21 cellular contexts compared by ENCODE assay signal in the genomic region with DNA sequence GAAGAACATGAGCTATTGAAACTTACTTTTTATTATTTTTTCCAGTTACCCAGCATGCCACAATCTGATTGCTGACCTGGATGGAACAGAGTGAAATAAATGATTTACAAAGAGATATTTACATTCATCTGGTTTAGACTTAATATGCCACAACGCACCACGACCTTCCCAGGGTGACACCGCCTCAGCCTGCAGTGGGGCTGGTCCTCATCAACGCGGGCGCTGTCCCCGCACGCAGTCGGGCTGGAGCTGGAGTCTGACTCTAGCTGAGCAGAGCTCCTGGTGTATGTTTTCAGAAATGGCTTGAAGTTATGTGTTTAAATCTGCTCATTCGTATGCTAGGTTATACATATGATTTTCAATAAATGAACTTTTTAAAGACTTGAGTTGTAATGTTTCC.
"Had no signal": no experiment of that assay in that cellular context is flagged by ENCODE, and none has a peak within 500 bp of the region (broad histone marks: within the 10 kb centered on the region; RNA-seq: fewer than 3 reads in every experiment).

No MANE protein-coding gene starts in this region.

- H3K27me3 Mint-ChIP-seq: memory B cell; stimulated activated naive B cell treated with anti-CD40 and anti-IgM and Interleukin-4, amounts not matched to agents 10 μg/mL and 1 μg/mL and 100 μg/mL, for 72 hours; stimulated activated naive CD8-positive, alpha-beta T cell treated with anti-CD3 and anti-CD28 coated beads, Interleukin-15, amount 100 ng/mL, for 72 hours had no signal

- H3K9ac ChIP-seq: parathyroid adenoma had no signal

- DNase-seq: cortex of kidney; dorsolateral prefrontal cortex; effector CD8-positive, alpha-beta T cell; gastrocnemius medialis; left lung; lower lobe of right lung; occipital lobe; retina; stimulated activated CD4-positive, alpha-beta T cell treated with anti-CD3 and anti-CD28 coated beads, Interleukin-2, amount 100 ng/mL, for 24 hours; stimulated activated CD4-positive, alpha-beta T cell treated with anti-CD3 and anti-CD28 coated beads, Interleukin-4, amount 100 ng/mL, for 4 hours; stimulated activated naive B cell treated with anti-CD40 and anti-IgM and Interleukin-4, amounts not matched to agents 10 μg/mL and 1 μg/mL and 100 μg/mL, for 72 hours; stimulated activated naive CD8-positive, alpha-beta T cell treated with anti-CD3 and anti-CD28 coated beads, Interleukin-15, amount 100 ng/mL, for 72 hours; testis had no signal

- H3K27ac ChIP-seq: gastrocnemius medialis, left lung, lower lobe of right lung, parathyroid adenoma, psoas muscle, testis had no signal

- H3K9me3 ChIP-seq: gastrocnemius medialis, left lung, lower lobe of right lung, psoas muscle, testis, tibial nerve had no signal

- H3K4me3 ChIP-seq: dorsolateral prefrontal cortex, gastrocnemius medialis, left lung, lower lobe of right lung, psoas muscle, testis, tibial nerve had no signal

- H3K9me3 Mint-ChIP-seq: memory B cell; mesothelial cell of epicardium; nephron; stimulated activated naive B cell treated with anti-CD40 and anti-IgM and Interleukin-4, amounts not matched to agents 10 μg/mL and 1 μg/mL and 100 μg/mL, for 72 hours; stimulated activated naive CD8-positive, alpha-beta T cell treated with anti-CD3 and anti-CD28 coated beads, Interleukin-15, amount 100 ng/mL, for 72 hours had no signal

- ATAC-seq: gastrocnemius medialis; left lung; lower lobe of right lung; psoas muscle; sciatic nerve; stimulated activated naive B cell treated with anti-CD40 and anti-IgM and Interleukin-4, amounts not matched to agents 10 μg/mL and 1 μg/mL and 100 μg/mL, for 72 hours; stimulated activated naive CD8-positive, alpha-beta T cell treated with anti-CD3 and anti-CD28 coated beads, Interleukin-15, amount 100 ng/mL, for 72 hours had no signal

- H3K27ac Mint-ChIP-seq: memory B cell; mesothelial cell of epicardium; nephron; stimulated activated naive CD8-positive, alpha-beta T cell treated with anti-CD3 and anti-CD28 coated beads, Interleukin-15, amount 100 ng/mL, for 72 hours had no signal

- H2AFZ ChIP-seq: parathyroid adenoma had no signal

- H3K4me1 ChIP-seq: testis had no signal

- FAIRE-seq: keratinocyte had no signal

- H3K79me2 ChIP-seq: parathyroid adenoma had no signal

- H3K4me3 Mint-ChIP-seq: memory B cell; mesothelial cell of epicardium; nephron; stimulated activated naive B cell treated with anti-CD40 and anti-IgM and Interleukin-4, amounts not matched to agents 10 μg/mL and 1 μg/mL and 100 μg/mL, for 72 hours; stimulated activated naive CD8-positive, alpha-beta T cell treated with anti-CD3 and anti-CD28 coated beads, Interleukin-15, amount 100 ng/mL, for 72 hours had no signal

- H3K27me3 ChIP-seq: dorsolateral prefrontal cortex, gastrocnemius medialis, left lung, testis, tibial nerve had no signal
